Comparison of ENCODE assay signal across 9 cellular contexts in the genomic region with DNA sequence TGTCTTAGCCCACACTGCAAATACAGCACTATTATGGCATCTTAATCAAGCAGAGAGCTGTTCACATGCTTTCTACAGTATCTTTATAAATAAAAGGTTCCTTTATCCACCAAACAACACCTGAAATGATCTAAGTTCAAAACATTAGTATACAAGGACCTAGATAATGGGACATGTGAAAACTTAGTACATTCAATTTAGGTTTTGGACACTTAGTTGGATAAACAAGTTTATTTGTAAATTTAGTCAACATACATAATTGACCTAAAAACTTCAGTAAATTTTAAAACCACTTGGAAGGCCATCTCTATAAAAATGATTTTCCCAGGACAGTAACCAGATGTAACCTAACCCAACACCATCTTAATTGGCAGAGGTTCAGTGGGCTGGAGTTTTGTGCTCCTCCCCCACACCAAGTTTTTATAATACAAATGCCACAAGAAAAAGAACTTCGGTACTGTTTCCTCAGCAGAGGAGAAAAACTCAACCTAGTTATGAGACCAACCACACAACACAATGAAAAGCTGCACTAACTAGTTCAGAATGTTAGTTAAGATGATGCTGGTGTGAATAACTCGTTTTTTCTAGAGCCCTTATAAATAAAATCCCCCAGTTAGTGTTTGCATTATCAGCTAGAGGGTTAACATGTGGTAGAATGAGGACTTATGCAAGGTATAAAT.
DNase-seq lines count a peak whose midpoint lies in the region; ATAC-seq and TF ChIP-seq lines count a peak whose summit lies in the region.
"Had no signal": no experiment of that assay in that cellular context is flagged by ENCODE, and none has a peak within 500 bp of the region (broad histone marks: within the 10 kb centered on the region; RNA-seq: fewer than 3 reads in every experiment).

No MANE protein-coding gene starts in this region.

- H3K9me3 ChIP-seq in KOPT-K1 (ENCODE audit: insufficient read depth, low read length, poor library complexity, severe bottlenecking) (no peaks in the 10 kb centered on the region), muscle layer of duodenum (ENCODE audit: control insufficient read depth in 1 of 2, low read length in 2 of 2) (no peaks in the 10 kb centered on the region)

- peaks cover 0 to 30% of the 10 kb centered on the region in 2 donors for H3K4me1 ChIP-seq in muscle layer of duodenum (ENCODE audit: control insufficient read depth in 1 of 2, insufficient read depth in 2 of 2, low read length in 2 of 2)

- ATAC-seq in GM21825 (IDR thresholded peaks at IDR 0.05; ENCODE audit: unreplicated experiment) (no peak), HG03025 (IDR thresholded peaks at IDR 0.05; ENCODE audit: low FRiP score, unreplicated experiment) (no peak)

- TF ChIP-seq CTCF in AG04449 (IDR thresholded peaks at IDR 0.05; ENCODE audit: insufficient read depth, low read length, missing control alignments) (no peak), choroid plexus epithelial cell (conservative IDR thresholded peaks at IDR 0.05; ENCODE audit: low read depth, low read length) (no peak)

- POLR2A ChIA-PET in AG04449 (lab: Yijun Ruan, JAX), result interaction anchor here (1.0 to 5.9 kb wide), 6 partner anchors 13 to 116 kb away, joined by 3 to 69 read pairs (median 4); a partner anchor contains a TSS

- CTCF ChIA-PET in AG04449 (lab: Yijun Ruan, JAX), result interaction anchor here (0.8 to 5.1 kb wide), 8 partner anchors 7 to 145 kb away, joined by 3 to 47 read pairs (median 4); a partner anchor contains a TSS

- no peaks in the 10 kb centered on the region for H3K27me3 ChIP-seq in muscle layer of duodenum (ENCODE audit: low read depth, low read length)

- DNase-seq in AG04449 (ENCODE audit: low read depth, low spot score), result no peak
- peak; percentile 34 for DNase-seq in choroid plexus epithelial cell (ENCODE audit: low read depth)
- no peak for DNase-seq in NCI-H345 (lab: John Stamatoyannopoulos, UW)
- no peak for DNase-seq in NCI-H1092 (lab: John Stamatoyannopoulos, UW)
- DNase-seq: NCI-H1105 had no signal

- H3K4me3 ChIP-seq in AG04449 (ENCODE audit: low read depth, low read length) (peak overlapping the region; percentile 93), choroid plexus epithelial cell (ENCODE audit: low read depth, low read length) (peak overlapping the region; percentile 85), muscle layer of duodenum (ENCODE audit: low read depth in 1 of 2, low read length in 2 of 2) (peak overlapping the region; percentile 88 to 94)

- H3K36me3 ChIP-seq in KOPT-K1 (ENCODE audit: insufficient read depth, low read length) (peaks cover 54% of the 10 kb centered on the region), muscle layer of duodenum (ENCODE audit: control insufficient read depth in 1 of 2, insufficient read depth in 2 of 2, low read length in 2 of 2) (peaks cover 24 to 29% of the 10 kb centered on the region in 2 donors)

- H3K27ac ChIP-seq in KOPT-K1 (ENCODE audit: low read depth, low read length, poor library complexity, severe bottlenecking) (peak overlapping the region; percentile 32), muscle layer of duodenum (ENCODE audit: low read length) (peak overlapping the region; percentile 21)
